Comparison of ENCODE assay signal across 8 cellular contexts in the genomic region with DNA sequence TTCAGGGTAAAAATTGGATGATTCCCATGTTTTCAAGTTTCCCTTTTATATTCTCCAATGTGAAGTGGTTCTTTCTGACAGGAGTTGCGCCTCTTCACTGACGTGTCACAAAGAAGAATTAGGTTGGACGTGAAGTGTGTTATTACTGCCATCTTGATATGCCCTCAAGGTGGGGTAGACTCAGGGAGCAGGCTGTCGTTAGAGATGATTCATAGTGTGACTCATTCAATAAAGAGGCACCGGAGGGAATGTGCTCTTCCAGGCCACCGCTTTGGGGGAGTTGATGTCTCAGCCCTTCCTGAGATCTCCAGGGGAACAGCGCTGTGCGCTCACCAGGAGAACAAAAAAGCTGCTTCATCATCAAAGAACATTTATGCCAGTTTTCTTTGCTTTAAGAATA. TPM values are rescaled to one million over a fixed set of nuclear protein-coding genes. Genes with fewer than 3 reads are reported as not detected.
DNase-seq lines count a peak whose midpoint lies in the region; ATAC-seq and TF ChIP-seq lines count a peak whose summit lies in the region.

No MANE protein-coding gene starts in this region.

- POLR2A ChIA-PET in HEK293 (lab: Yijun Ruan, JAX): no interaction called here

- H3K4me3 ChIP-seq in HEK293 (ENCODE audit: low read depth, low read length) (no peak overlapping the region), gastroesophageal sphincter (no peak overlapping the region)

- DNase-seq in AG09319 (ENCODE audit: extremely low read depth, low read depth) (peak; percentile 11), SIG-M5 treated with dmso at 0.1 percent for 504 hours (lab: John Stamatoyannopoulos, UW; ENCODE audit: unreplicated experiment) (peak; percentile 88), dermis blood vessel endothelial cell (peak; percentile 82), pulmonary artery endothelial cell (ENCODE audit: low read depth, low spot score) (peak; percentile 22)

- TF ChIP-seq CTCF in AG09319 (IDR thresholded peaks at IDR 0.05; ENCODE audit: low read depth, low read length): no peak
- no peak for TF ChIP-seq CTCF in HEK293 (tag by site-specific recombination; IDR thresholded peaks at IDR 0.05)
- TF ChIP-seq CTCF in gastroesophageal sphincter (IDR thresholded peaks at IDR 0.05): peak in 1 of 4 experiments; percentile 5

- CTCF ChIA-PET in HEK293 (lab: Yijun Ruan, JAX): interaction anchor here (0.5 to 0.8 kb wide), 2 partner anchors 68 to 93 kb away, joined by 3 to 4 read pairs; no protein-coding TSS in a partner anchor

- no peaks in the 10 kb centered on the region for H3K27me3 ChIP-seq in gastroesophageal sphincter

- no peak for TF ChIP-seq POLR2A in gastroesophageal sphincter (IDR thresholded peaks at IDR 0.05)

- ATAC-seq in gastroesophageal sphincter: no peak
- no peak for ATAC-seq in HG03039 (IDR thresholded peaks at IDR 0.05; ENCODE audit: unreplicated experiment)
- ATAC-seq in GM18520 (IDR thresholded peaks at IDR 0.05; ENCODE audit: unreplicated experiment): no peak

- TF ChIP-seq EP300 in gastroesophageal sphincter (IDR thresholded peaks at IDR 0.05): no peak

- H3K9me3 ChIP-seq in HEK293 (ENCODE audit: control insufficient read depth, insufficient read depth, low read depth, low read length) (no peaks in the 10 kb centered on the region), gastroesophageal sphincter (no peaks in the 10 kb centered on the region)

- H3K36me3 ChIP-seq in HEK293 (ENCODE audit: control insufficient read depth in 2 of 2, insufficient read depth in 1 of 2, low read length in 2 of 2) (no peaks in the 10 kb centered on the region), gastroesophageal sphincter (no peaks in the 10 kb centered on the region)

- H3K4me1 ChIP-seq in HEK293 (ENCODE audit: control insufficient read depth, insufficient read depth, low read length) (peaks cover 13% of the 10 kb centered on the region; the same call in 1 of the 2 replicates), gastroesophageal sphincter (peaks cover 0 to 36% (median 6%) of the 10 kb centered on the region in 3 donors)

- 11 to 15% methylated on average over 4 to 5 of the region's 8 CpGs for WGBS in gastroesophageal sphincter (ENCODE audit: low coverage in 1 of 2), 2 donors

- H3K27ac ChIP-seq in HEK293 (ENCODE audit: extremely low read depth, low read depth, low read length): no peak overlapping the region
- H3K27ac ChIP-seq in gastroesophageal sphincter: no peak overlapping the region

TF ChIP-seq in HEK293, 187 proteins besides CTCF, POLR2A, EP300 and RAD21 (continues in another document):
- TF ChIP-seq YY1 (tag by site-specific recombination; IDR thresholded peaks at IDR 0.05) (no peak), ZNF354C (tag by site-specific recombination; IDR thresholded peaks at IDR 0.05; ENCODE audit: borderline replicate concordance, low read depth) (no peak), OSR2 (tag by site-specific recombination; IDR thresholded peaks at IDR 0.05) (peak; percentile 41), ZNF155 (tag by site-specific recombination; IDR thresholded peaks at IDR 0.05) (no peak), ZFP37 (tag by site-specific recombination; IDR thresholded peaks at IDR 0.05) (0 out of 2 replicates have a peak, but pooled peaks have one; percentile 32), ZNF660 (tag by site-specific recombination; IDR thresholded peaks at IDR 0.05) (0 out of 2 replicates have a peak, but pooled peaks have one; percentile 66), ZNF140 (tag by site-specific recombination; IDR thresholded peaks at IDR 0.05) (no peak), ZEB2 (tag by site-specific recombination; IDR thresholded peaks at IDR 0.05) (peak; percentile 73), ZNF366 (tag by site-specific recombination; conservative IDR thresholded peaks at IDR 0.05) (peak; percentile 65), ZNF501 (tag by site-specific recombination; IDR thresholded peaks at IDR 0.05) (no peak), ZBTB8A (tag by site-specific recombination; IDR thresholded peaks at IDR 0.05) (peak; percentile 51; the same call in 1 of the 2 replicates)
- TF ChIP-seq, protein P1, sequence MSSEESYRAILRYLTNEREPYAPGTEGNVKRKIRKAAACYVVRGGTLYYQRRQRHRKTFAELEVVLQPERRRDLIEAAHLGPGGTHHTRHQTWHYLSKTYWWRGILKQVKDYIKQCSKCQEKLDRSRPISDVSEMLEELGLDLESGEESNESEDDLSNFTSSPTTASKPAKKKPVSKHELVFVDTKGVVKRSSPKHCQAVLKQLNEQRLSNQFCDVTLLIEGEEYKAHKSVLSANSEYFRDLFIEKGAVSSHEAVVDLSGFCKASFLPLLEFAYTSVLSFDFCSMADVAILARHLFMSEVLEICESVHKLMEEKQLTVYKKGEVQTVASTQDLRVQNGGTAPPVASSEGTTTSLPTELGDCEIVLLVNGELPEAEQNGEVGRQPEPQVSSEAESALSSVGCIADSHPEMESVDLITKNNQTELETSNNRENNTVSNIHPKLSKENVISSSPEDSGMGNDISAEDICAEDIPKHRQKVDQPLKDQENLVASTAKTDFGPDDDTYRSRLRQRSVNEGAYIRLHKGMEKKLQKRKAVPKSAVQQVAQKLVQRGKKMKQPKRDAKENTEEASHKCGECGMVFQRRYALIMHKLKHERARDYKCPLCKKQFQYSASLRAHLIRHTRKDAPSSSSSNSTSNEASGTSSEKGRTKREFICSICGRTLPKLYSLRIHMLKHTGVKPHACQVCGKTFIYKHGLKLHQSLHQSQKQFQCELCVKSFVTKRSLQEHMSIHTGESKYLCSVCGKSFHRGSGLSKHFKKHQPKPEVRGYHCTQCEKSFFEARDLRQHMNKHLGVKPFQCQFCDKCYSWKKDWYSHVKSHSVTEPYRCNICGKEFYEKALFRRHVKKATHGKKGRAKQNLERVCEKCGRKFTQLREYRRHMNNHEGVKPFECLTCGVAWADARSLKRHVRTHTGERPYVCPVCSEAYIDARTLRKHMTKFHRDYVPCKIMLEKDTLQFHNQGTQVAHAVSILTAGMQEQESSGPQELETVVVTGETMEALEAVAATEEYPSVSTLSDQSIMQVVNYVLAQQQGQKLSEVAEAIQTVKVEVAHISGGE (tag by site-specific recombination; conservative IDR thresholded peaks at IDR 0.05; ENCODE audit: low read depth): no peak
- TF ChIP-seq, protein P2, sequence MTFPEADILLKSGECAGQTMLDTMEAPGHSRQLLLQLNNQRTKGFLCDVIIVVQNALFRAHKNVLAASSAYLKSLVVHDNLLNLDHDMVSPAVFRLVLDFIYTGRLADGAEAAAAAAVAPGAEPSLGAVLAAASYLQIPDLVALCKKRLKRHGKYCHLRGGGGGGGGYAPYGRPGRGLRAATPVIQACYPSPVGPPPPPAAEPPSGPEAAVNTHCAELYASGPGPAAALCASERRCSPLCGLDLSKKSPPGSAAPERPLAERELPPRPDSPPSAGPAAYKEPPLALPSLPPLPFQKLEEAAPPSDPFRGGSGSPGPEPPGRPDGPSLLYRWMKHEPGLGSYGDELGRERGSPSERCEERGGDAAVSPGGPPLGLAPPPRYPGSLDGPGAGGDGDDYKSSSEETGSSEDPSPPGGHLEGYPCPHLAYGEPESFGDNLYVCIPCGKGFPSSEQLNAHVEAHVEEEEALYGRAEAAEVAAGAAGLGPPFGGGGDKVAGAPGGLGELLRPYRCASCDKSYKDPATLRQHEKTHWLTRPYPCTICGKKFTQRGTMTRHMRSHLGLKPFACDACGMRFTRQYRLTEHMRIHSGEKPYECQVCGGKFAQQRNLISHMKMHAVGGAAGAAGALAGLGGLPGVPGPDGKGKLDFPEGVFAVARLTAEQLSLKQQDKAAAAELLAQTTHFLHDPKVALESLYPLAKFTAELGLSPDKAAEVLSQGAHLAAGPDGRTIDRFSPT (tag by site-specific recombination; IDR thresholded peaks at IDR 0.05): peak; percentile 90
- TF ChIP-seq, protein P3, sequence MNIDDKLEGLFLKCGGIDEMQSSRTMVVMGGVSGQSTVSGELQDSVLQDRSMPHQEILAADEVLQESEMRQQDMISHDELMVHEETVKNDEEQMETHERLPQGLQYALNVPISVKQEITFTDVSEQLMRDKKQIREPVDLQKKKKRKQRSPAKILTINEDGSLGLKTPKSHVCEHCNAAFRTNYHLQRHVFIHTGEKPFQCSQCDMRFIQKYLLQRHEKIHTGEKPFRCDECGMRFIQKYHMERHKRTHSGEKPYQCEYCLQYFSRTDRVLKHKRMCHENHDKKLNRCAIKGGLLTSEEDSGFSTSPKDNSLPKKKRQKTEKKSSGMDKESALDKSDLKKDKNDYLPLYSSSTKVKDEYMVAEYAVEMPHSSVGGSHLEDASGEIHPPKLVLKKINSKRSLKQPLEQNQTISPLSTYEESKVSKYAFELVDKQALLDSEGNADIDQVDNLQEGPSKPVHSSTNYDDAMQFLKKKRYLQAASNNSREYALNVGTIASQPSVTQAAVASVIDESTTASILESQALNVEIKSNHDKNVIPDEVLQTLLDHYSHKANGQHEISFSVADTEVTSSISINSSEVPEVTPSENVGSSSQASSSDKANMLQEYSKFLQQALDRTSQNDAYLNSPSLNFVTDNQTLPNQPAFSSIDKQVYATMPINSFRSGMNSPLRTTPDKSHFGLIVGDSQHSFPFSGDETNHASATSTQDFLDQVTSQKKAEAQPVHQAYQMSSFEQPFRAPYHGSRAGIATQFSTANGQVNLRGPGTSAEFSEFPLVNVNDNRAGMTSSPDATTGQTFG (tag by site-specific recombination; IDR thresholded peaks at IDR 0.05; ENCODE audit: borderline replicate concordance): no peak

RNA-seq across cellular contexts. Expression of gene DGKD, which starts 3.6 kb away (rescaled TPM):
- total RNA-seq in dermis blood vessel endothelial cell: 12.2 and 12.3 TPM in 2 replicates
- total RNA-seq in pulmonary artery endothelial cell: 6.9 and 9.1 TPM in 2 replicates
- 10 to 100 TPM in 3 of 4 donors, 1 to 10 TPM in 1; 9.1 to 21.9 (median 17.8) TPM for total RNA-seq in gastroesophageal sphincter

RNA-seq across cellular contexts. Expression of gene SAG, which starts 43.1 kb away (rescaled TPM):
- total RNA-seq in dermis blood vessel endothelial cell (0.19 TPM in 1 of 2 replicates, not detected in the other), pulmonary artery endothelial cell (0.07 TPM in 1 of 2 replicates, not detected in the other), gastroesophageal sphincter (1 to 10 TPM in 1 of 4 donors, not detected in 3; 1.5 TPM)

Comparison
In these comparisons a context has a peak if more than half of its experiments do, and no peak if none do; other contexts are left out.
1. DNase-seq: peak in every context shown above with its lines; median percentile 88 in SIG-M5 treated with dmso at 0.1 percent for 504 hours; 82 in dermis blood vessel endothelial cell; 22 in pulmonary artery endothelial cell; 11 in AG09319.